In the genomic region with DNA sequence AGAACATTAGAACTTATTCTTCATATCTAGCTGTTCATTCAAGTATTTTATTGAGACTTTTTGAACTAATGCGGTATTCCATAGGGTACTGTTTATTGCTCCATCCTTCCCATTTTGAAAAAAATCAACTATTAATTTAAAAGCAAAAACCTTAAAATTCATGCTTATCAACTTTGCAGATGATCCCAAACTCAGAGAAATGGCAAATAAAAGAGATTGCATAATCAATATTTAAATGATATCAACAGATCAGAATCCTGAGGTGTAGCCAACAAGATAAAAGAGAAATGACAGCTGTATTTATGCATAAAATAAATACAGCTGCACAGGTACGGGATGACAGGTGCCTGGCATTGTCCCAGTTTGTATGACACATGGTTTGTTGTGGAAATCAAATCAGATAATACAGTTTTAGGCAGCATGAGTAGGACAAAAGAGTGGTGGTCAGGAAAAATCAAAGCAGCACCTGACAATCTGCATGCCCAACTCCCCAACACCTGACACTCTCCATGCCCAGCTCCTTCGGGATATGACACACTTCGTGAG, we compare ENCODE assay signal across 21 cellular contexts.
"Had no signal": no experiment of that assay in that cellular context is flagged by ENCODE, and none has a peak within 500 bp of the region (broad histone marks: within the 10 kb centered on the region; RNA-seq: fewer than 3 reads in every experiment).

No MANE protein-coding gene starts in this region.

- H3K27ac ChIP-seq: foreskin keratinocyte, hepatocyte, lower lobe of right lung, stomach, suprapubic skin, transverse colon had no signal

- H3K4me3 ChIP-seq: hepatocyte, lower lobe of right lung, stomach, suprapubic skin, transverse colon had no signal

- H3K79me2 ChIP-seq: hepatocyte had no signal

- H3K36me3 ChIP-seq: lower lobe of right lung, stomach, suprapubic skin, transverse colon had no signal

- ATAC-seq: activated CD8-positive, alpha-beta T cell treated with anti-CD3 and anti-CD28 coated beads, Interleukin-2, amount 10 ng/mL, durations not matched to agents 7 days and 5 days; activated naive CD8-positive, alpha-beta T cell treated with anti-CD3 and anti-CD28 coated beads, Interleukin-2, amount 50 U/mL, for 24 hours; foreskin keratinocyte; left lobe of liver; lower lobe of right lung; naive thymus-derived CD4-positive, alpha-beta T cell; sciatic nerve; stimulated activated memory B cell treated with anti-CD40 and anti-IgM and Interleukin-4, amounts not matched to agents 10 μg/mL and 1 μg/mL and 100 μg/mL, for 72 hours had no signal

- H2AFZ ChIP-seq: hepatocyte had no signal

- H3K4me2 ChIP-seq: hepatocyte had no signal

- H3K9me3 ChIP-seq: lower lobe of right lung, stomach, suprapubic skin, transverse colon had no signal

- FAIRE-seq: small intestine, urothelium cell line had no signal

- H3K4me1 ChIP-seq: foreskin keratinocyte, stomach, suprapubic skin, transverse colon had no signal

- H3K27me3 ChIP-seq: hepatocyte, stomach, suprapubic skin, transverse colon had no signal

- DNase-seq: activated CD4-positive, alpha-beta T cell treated with anti-CD3 and anti-CD28 coated beads for 1 hour; activated CD4-positive, alpha-beta T cell treated with anti-CD3 and anti-CD28 coated beads, Interleukin-2, amount 50 U/mL, for 1 hour; activated CD8-positive, alpha-beta T cell treated with anti-CD3 and anti-CD28 coated beads, Interleukin-2, amount 10 ng/mL, durations not matched to agents 7 days and 5 days; activated gamma-delta T cell; activated naive CD4-positive, alpha-beta T cell treated with anti-CD3 and anti-CD28 coated beads, Interleukin-2, amount 50 U/mL, for 16 hours; activated naive CD8-positive, alpha-beta T cell treated with anti-CD3 and anti-CD28 coated beads, Interleukin-2, amount 50 U/mL, for 24 hours; effector CD4-positive, alpha-beta T cell; foreskin keratinocyte; immature natural killer cell; lower lobe of right lung; naive thymus-derived CD4-positive, alpha-beta T cell; occipital lobe; small intestine; stomach; transverse colon had no signal
